ENCODE assay signal across 1 cellular context in the genomic region with DNA sequence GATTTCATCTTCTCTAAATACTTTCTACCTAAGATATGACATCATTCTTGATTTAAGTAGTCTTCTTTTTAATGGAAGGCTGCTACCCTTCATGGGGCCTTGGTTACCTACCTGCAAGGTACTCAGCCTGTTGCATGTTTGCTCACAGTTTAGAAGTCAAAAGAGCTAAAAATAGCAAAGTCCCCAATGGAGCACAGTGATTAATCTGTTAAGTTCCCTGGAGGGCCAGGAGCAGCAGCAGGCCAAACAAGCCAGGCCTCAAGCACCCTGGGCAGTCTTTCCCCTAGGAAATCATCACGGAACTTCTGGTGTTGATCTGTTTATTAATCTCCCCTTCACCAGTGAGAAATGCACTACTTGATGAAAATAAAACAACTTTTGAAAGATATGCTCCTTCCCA.
TF ChIP-seq lines count a peak whose summit lies in the region.

No MANE protein-coding gene starts in this region.

TF ChIP-seq in GM23338, 12 proteins besides CTCF, POLR2A, EP300 and RAD21:
- TF ChIP-seq, protein P1, sequence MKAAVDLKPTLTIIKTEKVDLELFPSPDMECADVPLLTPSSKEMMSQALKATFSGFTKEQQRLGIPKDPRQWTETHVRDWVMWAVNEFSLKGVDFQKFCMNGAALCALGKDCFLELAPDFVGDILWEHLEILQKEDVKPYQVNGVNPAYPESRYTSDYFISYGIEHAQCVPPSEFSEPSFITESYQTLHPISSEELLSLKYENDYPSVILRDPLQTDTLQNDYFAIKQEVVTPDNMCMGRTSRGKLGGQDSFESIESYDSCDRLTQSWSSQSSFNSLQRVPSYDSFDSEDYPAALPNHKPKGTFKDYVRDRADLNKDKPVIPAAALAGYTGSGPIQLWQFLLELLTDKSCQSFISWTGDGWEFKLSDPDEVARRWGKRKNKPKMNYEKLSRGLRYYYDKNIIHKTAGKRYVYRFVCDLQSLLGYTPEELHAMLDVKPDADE (IDR thresholded peaks at IDR 0.05): no peak
- TF ChIP-seq NANOG (IDR thresholded peaks at IDR 0.05; ENCODE audit: borderline replicate concordance): no peak
- TF ChIP-seq CREB1 (CRISPR knock-in tag; IDR thresholded peaks at IDR 0.05; ENCODE audit: low read depth): no peak
- TF ChIP-seq, protein P2, sequence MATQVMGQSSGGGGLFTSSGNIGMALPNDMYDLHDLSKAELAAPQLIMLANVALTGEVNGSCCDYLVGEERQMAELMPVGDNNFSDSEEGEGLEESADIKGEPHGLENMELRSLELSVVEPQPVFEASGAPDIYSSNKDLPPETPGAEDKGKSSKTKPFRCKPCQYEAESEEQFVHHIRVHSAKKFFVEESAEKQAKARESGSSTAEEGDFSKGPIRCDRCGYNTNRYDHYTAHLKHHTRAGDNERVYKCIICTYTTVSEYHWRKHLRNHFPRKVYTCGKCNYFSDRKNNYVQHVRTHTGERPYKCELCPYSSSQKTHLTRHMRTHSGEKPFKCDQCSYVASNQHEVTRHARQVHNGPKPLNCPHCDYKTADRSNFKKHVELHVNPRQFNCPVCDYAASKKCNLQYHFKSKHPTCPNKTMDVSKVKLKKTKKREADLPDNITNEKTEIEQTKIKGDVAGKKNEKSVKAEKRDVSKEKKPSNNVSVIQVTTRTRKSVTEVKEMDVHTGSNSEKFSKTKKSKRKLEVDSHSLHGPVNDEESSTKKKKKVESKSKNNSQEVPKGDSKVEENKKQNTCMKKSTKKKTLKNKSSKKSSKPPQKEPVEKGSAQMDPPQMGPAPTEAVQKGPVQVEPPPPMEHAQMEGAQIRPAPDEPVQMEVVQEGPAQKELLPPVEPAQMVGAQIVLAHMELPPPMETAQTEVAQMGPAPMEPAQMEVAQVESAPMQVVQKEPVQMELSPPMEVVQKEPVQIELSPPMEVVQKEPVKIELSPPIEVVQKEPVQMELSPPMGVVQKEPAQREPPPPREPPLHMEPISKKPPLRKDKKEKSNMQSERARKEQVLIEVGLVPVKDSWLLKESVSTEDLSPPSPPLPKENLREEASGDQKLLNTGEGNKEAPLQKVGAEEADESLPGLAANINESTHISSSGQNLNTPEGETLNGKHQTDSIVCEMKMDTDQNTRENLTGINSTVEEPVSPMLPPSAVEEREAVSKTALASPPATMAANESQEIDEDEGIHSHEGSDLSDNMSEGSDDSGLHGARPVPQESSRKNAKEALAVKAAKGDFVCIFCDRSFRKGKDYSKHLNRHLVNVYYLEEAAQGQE (IDR thresholded peaks at IDR 0.05; ENCODE audit: unreplicated experiment): no peak
- TF ChIP-seq EZH2phosphoT487 (IDR thresholded peaks at IDR 0.05; ENCODE audit: unreplicated experiment): no peak
- no peak for TF ChIP-seq ZNF114 (CRISPR knock-in tag; IDR thresholded peaks at IDR 0.05)
- TF ChIP-seq ZNF462 (CRISPR knock-in tag; IDR thresholded peaks at IDR 0.05): no peak
- TF ChIP-seq ZNF331 (CRISPR knock-in tag; IDR thresholded peaks at IDR 0.05; ENCODE audit: low read depth): no peak
- no peak for TF ChIP-seq JUNB (IDR thresholded peaks at IDR 0.05; ENCODE audit: unreplicated experiment)
- no peak for TF ChIP-seq POLR2AphosphoS5 (IDR thresholded peaks at IDR 0.05; ENCODE audit: low read depth)
- TF ChIP-seq EZH2 (IDR thresholded peaks at IDR 0.05; ENCODE audit: low read depth, unreplicated experiment): no peak
